In the genomic region with DNA sequence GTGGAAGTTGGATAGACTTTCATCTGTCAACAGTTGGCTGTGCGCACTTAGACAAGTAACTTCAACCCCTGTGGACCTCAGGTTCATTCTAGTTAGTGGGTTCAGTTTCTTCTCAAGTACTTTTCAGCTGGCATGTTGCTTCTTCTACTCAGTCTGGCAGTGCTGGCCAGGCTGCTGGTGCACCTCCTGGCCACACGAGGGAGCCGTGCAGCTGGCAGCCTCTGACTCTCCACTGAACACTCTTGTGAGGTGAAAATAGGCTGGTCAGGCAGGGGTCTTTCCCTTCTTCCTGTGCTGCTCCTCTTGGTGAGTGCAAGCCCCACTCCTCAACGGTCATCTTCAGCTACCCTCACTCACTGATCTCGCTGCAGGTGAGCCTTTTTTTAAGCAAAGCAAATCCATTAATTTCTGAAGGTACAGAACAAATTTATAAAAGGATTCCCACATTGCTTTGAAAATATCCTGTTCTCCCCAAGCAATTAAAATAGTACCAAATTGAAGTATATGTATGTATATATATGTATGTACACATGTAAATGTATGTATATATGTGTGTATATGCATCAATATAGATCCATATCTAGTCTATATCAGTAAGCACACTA, we compare ENCODE assay signal across 8 cellular contexts. TPM values are rescaled to one million over a fixed set of nuclear protein-coding genes. Genes with fewer than 3 reads are reported as not detected.
DNase-seq lines count a peak whose midpoint lies in the region; ATAC-seq, FAIRE-seq and TF ChIP-seq lines count a peak whose summit lies in the region.

No MANE protein-coding gene starts in this region.

- intact Hi-C loops in activated CD8-positive, alpha-beta T cell treated with anti-CD3 and anti-CD28 coated beads for 36 hours (cut with micrococcal nuclease), result loop anchor here (5.0 kb wide), 1 partner anchor 62 kb away; no protein-coding TSS in a partner anchor

- no peak overlapping the region for H3K4me2 ChIP-seq in H1 (ENCODE audit: insufficient read depth in 1 of 2, low read depth in 2 of 2, low read length in 2 of 2)

- no peak overlapping the region for H3K27ac ChIP-seq in H1 (ENCODE audit: low read depth, low read length)

- no peaks in the 10 kb centered on the region for H3K9me3 Mint-ChIP-seq in activated CD8-positive, alpha-beta T cell treated with anti-CD3 and anti-CD28 coated beads for 36 hours
- H3K9me3 Mint-ChIP-seq in naive thymus-derived CD8-positive, alpha-beta T cell, result no peaks in the 10 kb centered on the region
- H3K9me3 Mint-ChIP-seq in stimulated activated naive CD8-positive, alpha-beta T cell treated with anti-CD3 and anti-CD28 coated beads, Interleukin-15, amount 100 ng/mL, for 72 hours, result no peaks in the 10 kb centered on the region

- H3K9me3 ChIP-seq in H1 (ENCODE audit: insufficient read depth in 2 of 2, low read depth in 1 of 2, low read length in 1 of 2), result no peaks in the 10 kb centered on the region

- no peak overlapping the region for H3K27ac Mint-ChIP-seq in activated CD8-positive, alpha-beta T cell treated with anti-CD3 and anti-CD28 coated beads for 36 hours
- peak overlapping the region in 1 of 10 donors; percentile 25 for H3K27ac Mint-ChIP-seq in naive thymus-derived CD8-positive, alpha-beta T cell
- H3K27ac Mint-ChIP-seq in stimulated activated naive CD8-positive, alpha-beta T cell treated with anti-CD3 and anti-CD28 coated beads, Interleukin-15, amount 100 ng/mL, for 72 hours, result no peak overlapping the region

- H3K23me2 ChIP-seq in H1 (ENCODE audit: low read depth, low read length), result no peaks in the 10 kb centered on the region

- no peak overlapping the region for H3K56ac ChIP-seq in H1 (replicated peaks; ENCODE audit: insufficient read length, low read depth, low read length)

- no peak overlapping the region for H3K4me3 Mint-ChIP-seq in activated CD8-positive, alpha-beta T cell treated with anti-CD3 and anti-CD28 coated beads for 36 hours
- no peak overlapping the region for H3K4me3 Mint-ChIP-seq in naive thymus-derived CD8-positive, alpha-beta T cell
- H3K4me3 Mint-ChIP-seq in stimulated activated naive CD8-positive, alpha-beta T cell treated with anti-CD3 and anti-CD28 coated beads, Interleukin-15, amount 100 ng/mL, for 72 hours, result peak overlapping the region in 1 of 2 donors; percentile 21

- no peaks in the 10 kb centered on the region for H3K79me2 ChIP-seq in H1 (ENCODE audit: control insufficient read depth in 1 of 2, insufficient read depth in 2 of 2, low read length in 2 of 2)

- no peak overlapping the region for H4K91ac ChIP-seq in H1 (replicated peaks; ENCODE audit: insufficient read length, low read length)

- H2AK5ac ChIP-seq in H1 (ENCODE audit: low read depth, low read length), result no peak overlapping the region

- no peak overlapping the region for H2BK12ac ChIP-seq in H1 (ENCODE audit: low read depth, low read length)

- no peaks in the 10 kb centered on the region for H3K27me3 ChIP-seq in H1 (replicated peaks in 1 of 4; ENCODE audit: control insufficient read depth in 3 of 4, extremely low read depth in 1 of 4, insufficient read depth in 3 of 4, low read length in 3 of 4)

- peak; percentile 64 for TF ChIP-seq CTCF in activated CD8-positive, alpha-beta T cell treated with anti-CD3 and anti-CD28 coated beads for 36 hours (IDR thresholded peaks at IDR 0.05)
- peak; percentile 71 to 88 (median 85) for TF ChIP-seq CTCF in H1 (IDR thresholded peaks at IDR 0.05; ENCODE audit: control extremely low read depth in 1 of 3, insufficient read depth in 1 of 3, low read depth in 1 of 3, low read length in 3 of 3)

- peak; percentile 94 for ATAC-seq in HG02852 (IDR thresholded peaks at IDR 0.05; ENCODE audit: unreplicated experiment)
- peak; percentile 80 for ATAC-seq in activated CD8-positive, alpha-beta T cell treated with anti-CD3 and anti-CD28 coated beads for 36 hours
- ATAC-seq in naive thymus-derived CD8-positive, alpha-beta T cell, result peak; percentile 73 to 74
- ATAC-seq in stimulated activated naive CD8-positive, alpha-beta T cell treated with anti-CD3 and anti-CD28 coated beads, Interleukin-15, amount 100 ng/mL, for 72 hours, result peak; percentile 81

- no peak overlapping the region for H4K5ac ChIP-seq in H1 (ENCODE audit: insufficient read length, low read depth, low read length)

- H3K23ac ChIP-seq in H1 (ENCODE audit: insufficient read length), result no peak overlapping the region

- POLR2A ChIA-PET in activated CD8-positive, alpha-beta T cell treated with anti-CD3 and anti-CD28 coated beads for 36 hours (lab: Charles Lee), result no interaction called here
- POLR2A ChIA-PET in H1 (lab: Charles Lee; ENCODE audit: partially characterized antibody), result no interaction called here
- POLR2A ChIA-PET in naive thymus-derived CD8-positive, alpha-beta T cell (lab: Charles Lee), result interaction anchor here (1.3 to 1.8 kb wide), 2 partner anchors 12 to 30 kb away, joined by 5 to 10 read pairs; partner anchors contain the start of gene LONRF3

- CTCF ChIA-PET in activated CD8-positive, alpha-beta T cell treated with anti-CD3 and anti-CD28 coated beads for 36 hours (lab: Charles Lee), result interaction anchor here (0.5 to 2.5 kb wide), 16 partner anchors 11 to 166 kb away, joined by 3 to 18 read pairs (median 3); no protein-coding TSS in a partner anchor
- CTCF ChIA-PET in H1 (lab: Charles Lee; ENCODE audit: partially characterized antibody), result interaction anchor here (0.7 to 2.8 kb wide), 15 partner anchors 11 to 505 kb away, joined by 3 to 14 read pairs (median 4); partner anchors contain the start of gene LONRF3

- no peaks in the 10 kb centered on the region for H3K36me3 Mint-ChIP-seq in activated CD8-positive, alpha-beta T cell treated with anti-CD3 and anti-CD28 coated beads for 36 hours (ENCODE audit: low read depth)
- peaks cover 0 to 6% (median 5%) of the 10 kb centered on the region in 3 donors for H3K36me3 Mint-ChIP-seq in naive thymus-derived CD8-positive, alpha-beta T cell

- H2AFZ ChIP-seq in H1 (ENCODE audit: low read length), result no peak overlapping the region

- no peak overlapping the region for H2BK20ac ChIP-seq in H1 (ENCODE audit: low read length)

- H3K27me3 Mint-ChIP-seq in activated CD8-positive, alpha-beta T cell treated with anti-CD3 and anti-CD28 coated beads for 36 hours, result no peaks in the 10 kb centered on the region
- H3K27me3 Mint-ChIP-seq in naive thymus-derived CD8-positive, alpha-beta T cell, result no peaks in the 10 kb centered on the region
- H3K27me3 Mint-ChIP-seq in stimulated activated naive CD8-positive, alpha-beta T cell treated with anti-CD3 and anti-CD28 coated beads, Interleukin-15, amount 100 ng/mL, for 72 hours, result no peaks in the 10 kb centered on the region

- H3K4ac ChIP-seq in H1 (replicated peaks; ENCODE audit: insufficient read length, low read depth, low read length), result no peak overlapping the region

- peak; percentile 63 to 69 for TF ChIP-seq RAD21 in H1 (IDR thresholded peaks at IDR 0.05 in 1 of 2, conservative IDR thresholded peaks at IDR 0.05 in 1 of 2; ENCODE audit: low read depth in 2 of 2, low read length in 2 of 2)

- no peaks in the 10 kb centered on the region for H3K4me1 Mint-ChIP-seq in activated CD8-positive, alpha-beta T cell treated with anti-CD3 and anti-CD28 coated beads for 36 hours (ENCODE audit: low read depth)
- H3K4me1 Mint-ChIP-seq in naive thymus-derived CD8-positive, alpha-beta T cell, result peaks cover 3 to 25% (median 15%) of the 10 kb centered on the region in 4 donors
- H3K4me1 Mint-ChIP-seq in stimulated activated naive CD8-positive, alpha-beta T cell treated with anti-CD3 and anti-CD28 coated beads, Interleukin-15, amount 100 ng/mL, for 72 hours, result peaks cover 9% of the 10 kb centered on the region

- no peak overlapping the region for H3K18ac ChIP-seq in H1 (ENCODE audit: extremely low read depth, low read length)

- no peak overlapping the region for H2BK120ac ChIP-seq in H1 (replicated peaks; ENCODE audit: low read depth, low read length)

- H3K9ac ChIP-seq in H1 (replicated peaks in 1 of 4; ENCODE audit: extremely low read depth in 1 of 4, low read depth in 3 of 4, low read length in 3 of 4), result no peak overlapping the region

- no peak for TF ChIP-seq POLR2A in H1 (IDR thresholded peaks at IDR 0.05; ENCODE audit: control extremely low read depth in 1 of 2, low read depth in 2 of 2, low read length in 2 of 2)

- DNase-seq in NK-92 treated with Interleukin-12 subunit alpha and Interleukin-12 subunit beta, amount 100 ng/mL, for 24 hours (lab: John Stamatoyannopoulos, UW), result peak; percentile 12
- no peak for DNase-seq in NK-92 (lab: John Stamatoyannopoulos, UW; ENCODE audit: unreplicated experiment)
- DNase-seq in NCI-H524 treated with DMSO at 0.1 percent for 48 hours (lab: John Stamatoyannopoulos, UW), result peak; percentile 1
- DNase-seq in activated CD8-positive, alpha-beta T cell treated with anti-CD3 and anti-CD28 coated beads for 36 hours, result peak; percentile 54
- peak in 1 of 2 experiments; percentile 62 for DNase-seq in H1 (ENCODE audit: low read depth in 1 of 2, low spot score in 2 of 2)
- peak in 9 of 10 donors; percentile 12 to 45 (median 31) for DNase-seq in naive thymus-derived CD8-positive, alpha-beta T cell
- peak; percentile 24 to 37 for DNase-seq in stimulated activated naive CD8-positive, alpha-beta T cell treated with anti-CD3 and anti-CD28 coated beads, Interleukin-15, amount 100 ng/mL, for 72 hours

- no peak overlapping the region for H2BK15ac ChIP-seq in H1 (ENCODE audit: low read length)

- no peak overlapping the region for H2BK5ac ChIP-seq in H1 (ENCODE audit: low read depth, low read length)

- FAIRE-seq in H1 (lab: Jason Lieb, UNC), result peak; percentile 96

- no peak overlapping the region for H4K8ac ChIP-seq in H1 (ENCODE audit: extremely low read depth, insufficient read depth, low read length)

- 6% methylated on average over 3 of the region's 5 CpGs; no CpG with 5 or more reads in 1 of the 2 experiments for WGBS in H1 (ENCODE audit: extremely low coverage in 1 of 2, insufficient coverage in 1 of 2, insufficient read length in 1 of 2, insufficient replicate concordance in 2 of 2, low coverage in 1 of 2, low lambda C conversion rate in 2 of 2, missing lambda C conversion rate in 1 of 2), 2 experiments

- H3K4me3 ChIP-seq in H1 (ENCODE audit: extremely low read depth in 1 of 4, insufficient read depth in 2 of 4, low read depth in 3 of 4, low read length in 4 of 4), result no peak overlapping the region

- H3K79me1 ChIP-seq in H1 (ENCODE audit: low read depth, low read length), result no peaks in the 10 kb centered on the region

- no peak for TF ChIP-seq EP300 in H1 (IDR thresholded peaks at IDR 0.05; ENCODE audit: borderline replicate concordance in 1 of 2, low read depth in 2 of 2, low read length in 2 of 2)

- no peak overlapping the region for H3K14ac ChIP-seq in H1 (ENCODE audit: insufficient read length)

- no peaks in the 10 kb centered on the region for H3K4me1 ChIP-seq in H1 (replicated peaks in 1 of 4; ENCODE audit: control insufficient read depth in 3 of 4, insufficient read depth in 4 of 4, low read length in 3 of 4)

- no peaks in the 10 kb centered on the region for H3K36me3 ChIP-seq in H1 (ENCODE audit: control insufficient read depth in 2 of 4, insufficient read depth in 4 of 4, low read length in 3 of 4)

- H4K20me1 ChIP-seq in H1 (replicated peaks in 1 of 2; ENCODE audit: control insufficient read depth in 1 of 2, insufficient read depth in 2 of 2, low read length in 2 of 2), result no peaks in the 10 kb centered on the region

RNA-seq across cellular contexts. Expression of gene LONRF3, which starts 30.6 kb away (rescaled TPM):
- total RNA-seq in activated CD8-positive, alpha-beta T cell treated with anti-CD3 and anti-CD28 coated beads for 36 hours, result 1 to 10 TPM; 1.7 to 1.9 TPM
- total RNA-seq in H1 (2021; fragmentation: NEBNext Ultra II Directional; extraction: Animal tissue kit (Norgen Biotek cat#: 25700)), result 0.11 TPM in 1 of 2 replicates, not detected in the other
- polyA plus RNA-seq in H1 (2011; rRNA removed), result 0.05 TPM in 1 of 2 replicates, not detected in the other
- not detected for polyA plus RNA-seq in H1 (2011; cell fraction: cytosol; rRNA removed)
- polyA plus RNA-seq in H1 (2011; cell fraction: nucleus; rRNA removed), result 0.11 TPM
- polyA plus RNA-seq in H1 (2012, experiment 1 of 2), result not detected in 4 replicates
- not detected for polyA plus RNA-seq in H1 (2012, experiment 2 of 2)
- 0.02 TPM for polyA plus RNA-seq in H1 (2013, experiment 1 of 2)
- polyA plus RNA-seq in H1 (2013, experiment 2 of 2), result 0.04 TPM
- not detected in 2 replicates for polyA minus RNA-seq in H1 (2011; rRNA and poly(A)+ RNA removed)
- not detected for polyA minus RNA-seq in H1 (2011; cell fraction: cytosol; rRNA and poly(A)+ RNA removed)
- polyA minus RNA-seq in H1 (2011; cell fraction: nucleus; rRNA and poly(A)+ RNA removed), result not detected
- total RNA-seq in naive thymus-derived CD8-positive, alpha-beta T cell, result 1 to 10 TPM; 7.5 to 9.3 TPM
- polyA plus RNA-seq in naive thymus-derived CD8-positive, alpha-beta T cell, result 1 to 10 TPM in 1 of 3 donors, under 1 TPM in 2; 0.41 to 1.5 (median 0.68) TPM
